Comparison of ENCODE assay signal across 1 cellular context in the genomic region with DNA sequence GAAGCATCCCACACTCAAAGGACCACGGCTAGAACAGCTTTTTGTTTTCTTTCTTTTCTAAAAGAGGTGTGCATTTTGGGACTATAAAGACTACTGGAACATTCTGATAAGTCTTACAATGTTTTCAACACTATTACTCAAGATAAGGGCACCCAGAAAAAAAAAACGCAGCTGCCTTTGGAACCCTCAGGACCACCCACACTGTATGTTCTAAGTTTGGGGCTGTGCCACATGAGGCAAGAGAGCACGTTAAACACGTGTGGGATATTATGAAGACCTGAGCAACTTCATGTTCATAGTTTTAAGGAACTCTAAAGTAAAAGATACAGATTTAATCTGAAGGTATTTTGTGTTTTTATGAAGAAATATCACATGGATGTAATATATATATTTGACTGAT.
TF ChIP-seq lines count a peak whose summit lies in the region.

No MANE protein-coding gene starts in this region.

TF ChIP-seq in IMR-90, 13 proteins besides CTCF, POLR2A, EP300 and RAD21 (continued from another document):
- no peak for TF ChIP-seq MAZ (IDR thresholded peaks at IDR 0.05; ENCODE audit: borderline replicate concordance, low read depth, low read length)
- no peak for TF ChIP-seq ELK1 (IDR thresholded peaks at IDR 0.05; ENCODE audit: borderline replicate concordance, low read depth, low read length)
- TF ChIP-seq RFX5 (IDR thresholded peaks at IDR 0.05; ENCODE audit: low read depth, low read length), result no peak
- TF ChIP-seq NFE2L2 (IDR thresholded peaks at IDR 0.05; ENCODE audit: low read depth, low read length), result no peak
- no peak for TF ChIP-seq FOS (IDR thresholded peaks at IDR 0.05; ENCODE audit: low read depth, low read length)
- TF ChIP-seq CHD1 (IDR thresholded peaks at IDR 0.05; ENCODE audit: low read depth, low read length), result no peak
- TF ChIP-seq, protein P1, sequence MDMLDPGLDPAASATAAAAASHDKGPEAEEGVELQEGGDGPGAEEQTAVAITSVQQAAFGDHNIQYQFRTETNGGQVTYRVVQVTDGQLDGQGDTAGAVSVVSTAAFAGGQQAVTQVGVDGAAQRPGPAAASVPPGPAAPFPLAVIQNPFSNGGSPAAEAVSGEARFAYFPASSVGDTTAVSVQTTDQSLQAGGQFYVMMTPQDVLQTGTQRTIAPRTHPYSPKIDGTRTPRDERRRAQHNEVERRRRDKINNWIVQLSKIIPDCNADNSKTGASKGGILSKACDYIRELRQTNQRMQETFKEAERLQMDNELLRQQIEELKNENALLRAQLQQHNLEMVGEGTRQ (IDR thresholded peaks at IDR 0.05; ENCODE audit: low read depth, low read length), result no peak
- no peak for TF ChIP-seq RCOR1 (IDR thresholded peaks at IDR 0.05; ENCODE audit: insufficient replicate concordance, low read length)
- no peak for TF ChIP-seq MXI1 (IDR thresholded peaks at IDR 0.05; ENCODE audit: borderline replicate concordance, low read depth, low read length)
- TF ChIP-seq BHLHE40 (IDR thresholded peaks at IDR 0.05; ENCODE audit: low read depth, low read length), result no peak
- no peak for TF ChIP-seq MAFK (IDR thresholded peaks at IDR 0.05; ENCODE audit: low read depth, low read length)
- no peak for TF ChIP-seq CEBPB (IDR thresholded peaks at IDR 0.05; ENCODE audit: low read depth, low read length)
